Comparison of ENCODE assay signal across 34 cellular contexts in the genomic region with DNA sequence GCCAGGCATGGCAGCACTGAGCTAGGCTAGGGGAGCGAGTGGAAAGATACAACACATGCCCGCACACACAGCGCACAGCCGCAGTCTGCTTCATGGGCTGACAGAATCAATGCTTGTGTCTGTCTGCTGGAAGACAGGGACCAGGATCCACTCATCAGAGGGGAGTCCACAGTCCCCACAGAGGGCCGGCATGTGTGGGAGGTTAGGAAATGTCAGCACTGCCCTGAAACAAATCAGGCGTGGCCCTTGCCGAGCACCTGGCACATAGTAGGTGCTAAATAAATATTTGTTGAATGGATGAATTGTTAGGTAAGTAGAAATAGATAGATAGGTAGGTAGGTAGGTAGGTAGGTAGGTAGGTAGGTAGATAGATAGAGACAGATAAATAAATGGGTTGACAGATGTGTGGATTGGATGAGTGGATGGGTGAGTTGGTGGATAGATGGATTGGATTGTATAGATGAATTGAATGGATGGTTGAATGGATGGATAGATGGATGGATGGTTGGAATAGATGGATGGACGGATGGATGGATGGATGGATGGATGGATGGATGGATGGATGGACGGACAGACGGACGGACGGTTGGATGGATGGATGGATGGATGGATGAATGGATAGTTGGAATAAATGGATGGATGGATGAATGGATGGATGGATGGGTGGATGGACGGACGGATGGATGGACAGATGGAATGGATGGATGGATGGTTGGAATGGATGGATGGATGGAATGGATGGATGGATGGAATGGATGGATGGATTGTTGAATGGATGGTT. TPM values are rescaled to one million over a fixed set of nuclear protein-coding genes. Genes with fewer than 3 reads are reported as not detected.
"Had no signal": no experiment of that assay in that cellular context is flagged by ENCODE, and none has a peak within 500 bp of the region (broad histone marks: within the 10 kb centered on the region; RNA-seq: fewer than 3 reads in every experiment).

No MANE protein-coding gene starts in this region.

- H3K27ac ChIP-seq: brain microvascular endothelial cell, gastroesophageal sphincter, hepatocyte, skin epidermis, thoracic aorta, uterus had no signal

- ATAC-seq: activated CD8-positive, alpha-beta T cell treated with anti-CD3 and anti-CD28 coated beads for 36 hours; activated T-cell treated with anti-CD3 and anti-CD28 coated beads, Interleukin-2, amount 50 U/mL, for 4 hours; activated T-helper 17 cell treated with anti-CD3 and anti-CD28 coated beads, Interleukin-2, amount 50 U/mL, for 72 hours; gastroesophageal sphincter; left colon; natural killer cell treated with Interleukin-12 subunit alpha and Interleukin-12 subunit beta and Interleukin-15 and Interleukin-18, amount 100 ng/mL, for 72 hours; sciatic nerve; stimulated activated effector memory CD8-positive, alpha-beta T cell treated with anti-CD3 and anti-CD28 coated beads, Interleukin-12 subunit alpha, Interleukin-12 subunit beta, amount 100 ng/mL, for 72 hours had no signal

- H2AFZ ChIP-seq: hepatocyte had no signal

- H3K9me3 Mint-ChIP-seq: activated T-cell treated with anti-CD3 and anti-CD28 coated beads, Interleukin-2, amount 50 U/mL, for 4 hours; natural killer cell treated with Interleukin-12 subunit alpha and Interleukin-12 subunit beta and Interleukin-15 and Interleukin-18, amount 100 ng/mL, for 72 hours; stimulated activated effector memory CD8-positive, alpha-beta T cell treated with anti-CD3 and anti-CD28 coated beads, Interleukin-12 subunit alpha, Interleukin-12 subunit beta, amount 100 ng/mL, for 72 hours had no signal

- H3K4me3 ChIP-seq: gastroesophageal sphincter, hepatocyte, skin epidermis, thoracic aorta, uterus had no signal

- FAIRE-seq: astrocyte, endothelial cell of umbilical vein had no signal

- H3K27me3 ChIP-seq: brain microvascular endothelial cell, gastroesophageal sphincter, hepatocyte, uterus had no signal

- H3K36me3 ChIP-seq: brain microvascular endothelial cell, gastroesophageal sphincter, thoracic aorta, uterus had no signal

- H3K36me3 Mint-ChIP-seq: activated naive CD8-positive, alpha-beta T cell; memory B cell; natural killer cell treated with Interleukin-12 subunit alpha and Interleukin-12 subunit beta and Interleukin-15 and Interleukin-18, amount 100 ng/mL, for 72 hours; stimulated activated effector memory CD8-positive, alpha-beta T cell treated with anti-CD3 and anti-CD28 coated beads, Interleukin-12 subunit alpha, Interleukin-12 subunit beta, amount 100 ng/mL, for 72 hours had no signal

- H3K27me3 Mint-ChIP-seq: activated CD8-positive, alpha-beta T cell treated with anti-CD3 and anti-CD28 coated beads for 36 hours had no signal

- H3K9me3 ChIP-seq: thoracic aorta, uterus had no signal

- H3K79me2 ChIP-seq: hepatocyte had no signal

- DNase-seq: activated B cell treated with CpG ODN at 0.5 μM for 24 hours; activated CD4-positive, alpha-beta T cell treated with anti-CD3 and anti-CD28 coated beads, Interleukin-2, amount 50 U/mL, for 1 hour; activated CD8-positive, alpha-beta T cell treated with anti-CD3 and anti-CD28 coated beads for 36 hours; activated naive CD4-positive, alpha-beta T cell; activated T-cell treated with anti-CD3 and anti-CD28 coated beads, Interleukin-2, amount 50 U/mL, for 4 hours; amniotic stem cell; brain microvascular endothelial cell; caudate nucleus; islet precursor cell; left colon; stimulated activated CD4-positive, alpha-beta T cell treated with anti-CD3 and anti-CD28 coated beads, Interleukin-4, amount 100 ng/mL, for 24 hours; T-helper 1 cell; trophoblast cell; uterus had no signal

- H3K4me3 Mint-ChIP-seq: activated B cell treated with CpG ODN at 0.5 μM for 24 hours; activated CD8-positive, alpha-beta T cell treated with anti-CD3 and anti-CD28 coated beads for 36 hours; activated naive CD8-positive, alpha-beta T cell; activated T-cell treated with anti-CD3 and anti-CD28 coated beads, Interleukin-2, amount 50 U/mL, for 4 hours; activated T-helper 17 cell treated with anti-CD3 and anti-CD28 coated beads, Interleukin-2, amount 50 U/mL, for 72 hours; memory B cell; natural killer cell treated with Interleukin-12 subunit alpha and Interleukin-12 subunit beta and Interleukin-15 and Interleukin-18, amount 100 ng/mL, for 72 hours; stimulated activated effector memory CD8-positive, alpha-beta T cell treated with anti-CD3 and anti-CD28 coated beads, Interleukin-12 subunit alpha, Interleukin-12 subunit beta, amount 100 ng/mL, for 72 hours; stimulated activated naive CD8-positive, alpha-beta T cell treated with anti-CD3 and anti-CD28 coated beads, Interleukin-15, Interleukin-2, amounts not matched to agents 100 ng/mL and 50 ng/mL, for 24 hours; T-helper 2 cell treated with Interferon-gamma antibody and Interleukin-4, amounts not matched to agents 5 μg/mL and 100 μg/mL, for 36 hours had no signal

- H3K4me1 ChIP-seq: gastroesophageal sphincter, uterus had no signal

- H3K27ac Mint-ChIP-seq: activated B cell treated with CpG ODN at 0.5 μM for 24 hours; activated CD8-positive, alpha-beta T cell treated with anti-CD3 and anti-CD28 coated beads for 36 hours; activated naive CD8-positive, alpha-beta T cell; activated T-helper 17 cell treated with anti-CD3 and anti-CD28 coated beads, Interleukin-2, amount 50 U/mL, for 72 hours; memory B cell; natural killer cell treated with Interleukin-12 subunit alpha and Interleukin-12 subunit beta and Interleukin-15 and Interleukin-18, amount 100 ng/mL, for 72 hours; stimulated activated effector memory CD8-positive, alpha-beta T cell treated with anti-CD3 and anti-CD28 coated beads, Interleukin-12 subunit alpha, Interleukin-12 subunit beta, amount 100 ng/mL, for 72 hours; stimulated activated naive CD8-positive, alpha-beta T cell treated with anti-CD3 and anti-CD28 coated beads, Interleukin-15, Interleukin-2, amounts not matched to agents 100 ng/mL and 50 ng/mL, for 24 hours; T-helper 2 cell treated with Interferon-gamma antibody and Interleukin-4, amounts not matched to agents 5 μg/mL and 100 μg/mL, for 36 hours had no signal

- H3K4me2 ChIP-seq: hepatocyte had no signal

- H3K4me1 Mint-ChIP-seq: activated B cell treated with CpG ODN at 0.5 μM for 24 hours; activated T-helper 17 cell treated with anti-CD3 and anti-CD28 coated beads, Interleukin-2, amount 50 U/mL, for 72 hours; memory B cell; stimulated activated effector memory CD8-positive, alpha-beta T cell treated with anti-CD3 and anti-CD28 coated beads, Interleukin-12 subunit alpha, Interleukin-12 subunit beta, amount 100 ng/mL, for 72 hours had no signal

RNA-seq across cellular contexts. Expression of gene SLC22A12, which starts 3.3 kb away (rescaled TPM):
- total RNA-seq: activated B cell treated with CpG ODN at 0.5 μM for 24 hours; activated CD8-positive, alpha-beta T cell treated with anti-CD3 and anti-CD28 coated beads for 36 hours; activated T-cell treated with anti-CD3 and anti-CD28 coated beads, Interleukin-2, amount 50 U/mL, for 4 hours; activated T-helper 17 cell treated with anti-CD3 and anti-CD28 coated beads, Interleukin-2, amount 50 U/mL, for 72 hours; astrocyte; endothelial cell of umbilical vein; fibroblast of lung; fibroblast of villous mesenchyme; gastroesophageal sphincter; hepatocyte; left colon; lower leg skin; natural killer cell treated with Interleukin-12 subunit alpha and Interleukin-12 subunit beta and Interleukin-15 and Interleukin-18, amount 100 ng/mL, for 72 hours; osteoblast; sciatic nerve; subcutaneous adipose tissue; thoracic aorta; uterus had no signal
- polyA plus RNA-seq: endothelial cell of umbilical vein, esophagus, fibroblast of lung had no signal

RNA-seq across cellular contexts. Expression of gene SLC22A11, which starts 38.6 kb away (rescaled TPM):
- total RNA-seq: activated B cell treated with CpG ODN at 0.5 μM for 24 hours; activated CD8-positive, alpha-beta T cell treated with anti-CD3 and anti-CD28 coated beads for 36 hours; activated T-cell treated with anti-CD3 and anti-CD28 coated beads, Interleukin-2, amount 50 U/mL, for 4 hours; activated T-helper 17 cell treated with anti-CD3 and anti-CD28 coated beads, Interleukin-2, amount 50 U/mL, for 72 hours; astrocyte; endothelial cell of umbilical vein; fibroblast of lung; fibroblast of villous mesenchyme; gastroesophageal sphincter; natural killer cell treated with Interleukin-12 subunit alpha and Interleukin-12 subunit beta and Interleukin-15 and Interleukin-18, amount 100 ng/mL, for 72 hours; osteoblast; sciatic nerve; subcutaneous adipose tissue; thoracic aorta had no signal
- polyA plus RNA-seq: endothelial cell of umbilical vein, esophagus, fibroblast of lung had no signal
